23 cellular contexts compared by ENCODE assay signal in the genomic region with DNA sequence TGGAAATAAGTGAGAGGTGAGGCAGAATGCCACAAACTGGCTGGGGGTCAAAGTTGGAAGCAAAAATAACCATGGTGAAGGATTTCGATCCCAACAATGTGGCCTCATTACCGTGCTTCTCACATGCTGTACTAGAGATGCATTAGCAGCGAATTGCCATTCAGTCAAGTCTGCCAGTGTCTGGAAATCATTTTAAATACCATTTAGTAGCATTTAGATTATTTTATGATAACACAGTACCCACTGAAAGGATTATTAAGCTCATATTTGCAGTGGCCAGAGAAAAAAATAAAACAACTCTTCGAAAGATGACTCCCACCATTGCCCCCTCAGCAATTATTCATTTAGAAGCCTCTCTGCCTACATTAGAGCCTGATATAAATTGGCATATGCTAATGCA.
"Had no signal": no experiment of that assay in that cellular context is flagged by ENCODE, and none has a peak within 500 bp of the region (broad histone marks: within the 10 kb centered on the region; RNA-seq: fewer than 3 reads in every experiment).

No MANE protein-coding gene starts in this region.

- H3K36me3 ChIP-seq: esophagus squamous epithelium, gastroesophageal sphincter, heart right ventricle, left lung, lower lobe of right lung had no signal

- H3K4me1 ChIP-seq: esophagus squamous epithelium, gastroesophageal sphincter, heart right ventricle, left lung, lower lobe of right lung had no signal

- H3K4me1 Mint-ChIP-seq: mesothelial cell of epicardium had no signal

- H3K27ac ChIP-seq: coronary artery, dorsolateral prefrontal cortex, epithelial cell of prostate, esophagus squamous epithelium, gastroesophageal sphincter, heart right ventricle, left lung, lower lobe of right lung had no signal

- ATAC-seq: esophagus mucosa, gastroesophageal sphincter, heart right ventricle, left cardiac atrium, left ventricle myocardium superior, mucosa of descending colon had no signal

- H3K4me3 Mint-ChIP-seq: mesothelial cell of epicardium had no signal

- H3K4me3 ChIP-seq: coronary artery, dorsolateral prefrontal cortex, esophagus squamous epithelium, gastroesophageal sphincter, heart right ventricle, left lung, lower lobe of right lung, mucosa of descending colon had no signal

- H3K27me3 ChIP-seq: esophagus squamous epithelium, gastroesophageal sphincter, heart right ventricle had no signal

- H3K36me3 Mint-ChIP-seq: mesothelial cell of epicardium had no signal

- H3K27ac Mint-ChIP-seq: mesothelial cell of epicardium had no signal

- H3K9me3 Mint-ChIP-seq: mesothelial cell of epicardium had no signal

- H3K9me3 ChIP-seq: esophagus squamous epithelium, gastroesophageal sphincter, left lung, lower lobe of right lung, mucosa of descending colon had no signal

- DNase-seq: dermis blood vessel endothelial cell; dorsolateral prefrontal cortex; effector CD4-positive, alpha-beta T cell; effector memory CD4-positive, alpha-beta T cell; erythroblast; esophagus squamous epithelium; foreskin fibroblast; foreskin melanocyte; head of caudate nucleus; heart right ventricle; hippocampal formation; left cardiac atrium; left lung; left ventricle myocardium superior; lower lobe of right lung; mesenchymal stem cell; mucosa of descending colon; naive B cell had no signal
